14 cellular contexts compared by ENCODE assay signal in the genomic region with DNA sequence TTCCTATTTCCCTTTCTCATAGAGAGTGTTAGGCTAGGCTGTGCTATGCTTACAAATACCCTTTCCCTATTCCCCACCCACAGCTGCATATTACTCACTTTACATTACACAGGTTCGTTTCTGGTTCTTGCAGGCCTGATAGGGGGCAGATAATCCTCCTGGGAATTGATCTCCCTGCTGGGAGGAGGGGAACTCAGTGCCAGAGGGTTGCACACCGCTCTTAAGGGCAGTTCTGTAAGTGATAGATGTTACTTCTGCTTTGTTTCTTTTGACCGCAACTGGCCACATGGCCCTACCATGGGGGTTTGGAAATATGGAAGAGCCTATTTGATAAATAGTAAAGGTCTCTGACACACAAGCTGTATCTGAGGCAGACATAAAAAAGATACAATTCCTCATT.
"Had no signal": no experiment of that assay in that cellular context is flagged by ENCODE, and none has a peak within 500 bp of the region (broad histone marks: within the 10 kb centered on the region; RNA-seq: fewer than 3 reads in every experiment).

No MANE protein-coding gene starts in this region.

- H3K36me3 ChIP-seq: gastroesophageal sphincter, pancreas, uterus had no signal

- H3K4me1 Mint-ChIP-seq: activated naive CD4-positive, alpha-beta T cell treated with anti-CD3 and anti-CD28 coated beads, Interleukin-2, amount 50 U/mL, for 24 hours; central memory CD8-positive, alpha-beta T cell had no signal

- H3K4me3 Mint-ChIP-seq: activated naive CD4-positive, alpha-beta T cell treated with anti-CD3 and anti-CD28 coated beads, Interleukin-2, amount 50 U/mL, for 24 hours; central memory CD8-positive, alpha-beta T cell; nephron had no signal

- DNase-seq: activated effector memory CD4-positive, alpha-beta T cell treated with Interleukin-2 at 50 U/mL for 16 hours; amniotic stem cell; cortex of kidney; effector CD8-positive, alpha-beta T cell; left ventricle myocardium superior; mesenchymal stem cell; pancreas; stimulated activated CD4-positive, alpha-beta T cell treated with anti-CD3 and anti-CD28 coated beads, Interleukin-15, amount 100 ng/mL, for 24 hours; uterus had no signal

- H3K27ac Mint-ChIP-seq: activated naive CD4-positive, alpha-beta T cell treated with anti-CD3 and anti-CD28 coated beads, Interleukin-2, amount 50 U/mL, for 24 hours had no signal

- H3K4me3 ChIP-seq: gastroesophageal sphincter, pancreas, uterus had no signal

- H3K9me3 Mint-ChIP-seq: nephron had no signal

- H3K27me3 ChIP-seq: gastroesophageal sphincter, pancreas, uterus had no signal

- H3K9me3 ChIP-seq: pancreas, uterus had no signal

- ATAC-seq: gastroesophageal sphincter, left ventricle myocardium superior, pancreas had no signal

- H3K4me1 ChIP-seq: gastroesophageal sphincter, pancreas, uterus had no signal

- H3K36me3 Mint-ChIP-seq: activated naive CD4-positive, alpha-beta T cell treated with anti-CD3 and anti-CD28 coated beads, Interleukin-2, amount 50 U/mL, for 24 hours; brain had no signal

- H3K27ac ChIP-seq: gastroesophageal sphincter, pancreas, uterus had no signal
